ENCODE assay signal across 8 cellular contexts in genomic region chr2:161576421-161576820, GRCh38. TPM values are rescaled to one million over a fixed set of nuclear protein-coding genes. Genes with fewer than 3 reads are reported as not detected.
DNase-seq lines count a peak whose midpoint lies in the region; ATAC-seq and FAIRE-seq lines count a peak whose summit lies in the region.

No MANE protein-coding gene starts in this region.

- H3K27ac ChIP-seq in SJCRH30, result no peak overlapping the region

- ATAC-seq in GM18867 (IDR thresholded peaks at IDR 0.05; ENCODE audit: unreplicated experiment), result peak; percentile 97
- peak; percentile 77 for ATAC-seq in HG02970 (IDR thresholded peaks at IDR 0.05; ENCODE audit: low FRiP score, unreplicated experiment)

- no peaks in the 10 kb centered on the region for H3K4me1 ChIP-seq in SJCRH30

- H3K4me3 ChIP-seq in SJCRH30, result no peak overlapping the region

- in situ Hi-C loops in ACHN (cut with HindIII; ENCODE audit: low pct_ligation_motif_present, low pct_unique_long_range_greater_than_20kb, low sequenced_read_pairs), result no loop called here

- DNase-seq in ACHN, result peak; percentile 16
- DNase-seq in SJCRH30, result peak; percentile 31 to 42
- no peak for DNase-seq in middle frontal gyrus (ENCODE audit: extremely low spot score, low spot score)
- DNase-seq in NCI-H774 (lab: John Stamatoyannopoulos, UW), result no peak
- no peak for DNase-seq in urothelium cell line (ENCODE audit: low spot score)
- DNase-seq in kidney tubule cell (ENCODE audit: low spot score), result no peak

- no peaks in the 10 kb centered on the region for H3K36me3 ChIP-seq in SJCRH30

- H3K9me3 ChIP-seq in SJCRH30 (replicated peaks), result no peaks in the 10 kb centered on the region

- no peak for FAIRE-seq in urothelium cell line (lab: Jason Lieb, UNC)

- H3K27me3 ChIP-seq in SJCRH30, result no peaks in the 10 kb centered on the region

RNA-seq across cellular contexts. Expression of gene SLC4A10, which starts 47.8 kb away (rescaled TPM):
- 0.05 and 0.14 TPM in 2 replicates for total RNA-seq in SJCRH30 (2014; rRNA removed; shearing (Covaris generic))

Comparison
In these comparisons a context has a peak if more than half of its experiments do, and no peak if none do; other contexts are left out.
1. DNase-seq: peak in ACHN (single experiment) and SJCRH30 (2 of 2); none in middle frontal gyrus (single experiment), NCI-H774 (single experiment), urothelium cell line (single experiment) and kidney tubule cell (single experiment).